ENCODE assay signal across 8 cellular contexts in the genomic region with DNA sequence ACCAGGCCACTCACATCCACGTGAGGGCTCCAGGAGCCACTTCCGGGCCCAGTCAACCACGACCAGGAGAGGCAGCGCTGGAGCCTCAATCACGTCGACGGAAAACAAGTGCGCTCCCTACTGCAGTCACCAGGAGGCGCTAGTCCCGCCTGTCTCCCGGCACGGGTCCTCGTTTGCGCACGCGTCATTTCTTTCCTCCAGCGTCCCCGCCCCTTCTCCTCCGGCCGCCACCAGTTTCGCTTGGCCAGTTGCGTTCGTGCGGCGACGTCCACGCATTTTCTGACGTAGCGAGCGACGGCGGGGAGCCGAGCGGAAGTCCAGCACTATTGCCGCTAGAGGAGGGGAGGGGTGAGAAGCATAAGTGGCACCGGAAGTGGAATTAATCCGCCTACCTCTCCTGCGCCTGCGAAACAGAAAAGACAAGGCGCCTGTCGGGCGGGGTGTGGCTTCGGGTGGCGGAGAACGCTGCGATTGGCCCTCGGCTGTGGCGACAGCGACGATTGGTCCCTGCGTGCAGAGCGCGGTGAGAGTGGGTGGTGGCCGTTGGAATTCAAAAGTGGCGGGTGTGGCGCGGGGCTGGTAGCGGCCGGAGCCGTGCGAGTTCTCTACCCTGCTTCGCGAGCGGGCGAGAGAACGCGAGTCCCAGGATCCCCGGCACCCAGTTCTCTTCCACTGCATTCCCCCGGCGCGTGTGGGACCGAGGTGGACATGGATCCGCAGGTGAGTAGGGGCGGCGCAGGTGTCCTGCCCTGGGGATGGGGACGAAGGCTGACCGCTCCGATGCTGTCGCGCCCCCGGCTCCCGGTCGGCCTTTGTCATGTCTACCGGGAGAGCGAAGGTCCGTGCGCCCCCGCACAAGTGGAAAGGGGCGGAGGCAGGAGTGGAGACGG. TPM values are rescaled to one million over a fixed set of nuclear protein-coding genes. Genes with fewer than 3 reads are reported as not detected.
A peak's percentile ranks its signal among the peaks of the same experiment; 100 is the strongest.
DNase-seq lines count a peak whose midpoint lies in the region; ATAC-seq lines count a peak whose summit lies in the region.

A gene with protein sequence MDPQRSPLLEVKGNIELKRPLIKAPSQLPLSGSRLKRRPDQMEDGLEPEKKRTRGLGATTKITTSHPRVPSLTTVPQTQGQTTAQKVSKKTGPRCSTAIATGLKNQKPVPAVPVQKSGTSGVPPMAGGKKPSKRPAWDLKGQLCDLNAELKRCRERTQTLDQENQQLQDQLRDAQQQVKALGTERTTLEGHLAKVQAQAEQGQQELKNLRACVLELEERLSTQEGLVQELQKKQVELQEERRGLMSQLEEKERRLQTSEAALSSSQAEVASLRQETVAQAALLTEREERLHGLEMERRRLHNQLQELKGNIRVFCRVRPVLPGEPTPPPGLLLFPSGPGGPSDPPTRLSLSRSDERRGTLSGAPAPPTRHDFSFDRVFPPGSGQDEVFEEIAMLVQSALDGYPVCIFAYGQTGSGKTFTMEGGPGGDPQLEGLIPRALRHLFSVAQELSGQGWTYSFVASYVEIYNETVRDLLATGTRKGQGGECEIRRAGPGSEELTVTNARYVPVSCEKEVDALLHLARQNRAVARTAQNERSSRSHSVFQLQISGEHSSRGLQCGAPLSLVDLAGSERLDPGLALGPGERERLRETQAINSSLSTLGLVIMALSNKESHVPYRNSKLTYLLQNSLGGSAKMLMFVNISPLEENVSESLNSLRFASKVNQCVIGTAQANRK (plus strand): TSS at position 546 of the 890 bp plus-strand sequence. CDS start 163 bp downstream, at position 709.

- no peaks in the 10 kb centered on the region for H3K9me3 Mint-ChIP-seq in effector memory CD8-positive, alpha-beta T cell
- H3K9me3 Mint-ChIP-seq in memory B cell: no peaks in the 10 kb centered on the region

- peaks cover 16 to 30% of the 10 kb centered on the region in 2 donors for H3K4me1 Mint-ChIP-seq in effector memory CD8-positive, alpha-beta T cell (ENCODE audit: low read depth in 2 of 2)
- peaks cover 15% of the 10 kb centered on the region for H3K4me1 Mint-ChIP-seq in memory B cell

- H3K36me3 Mint-ChIP-seq in effector memory CD8-positive, alpha-beta T cell (ENCODE audit: insufficient read depth): peaks cover 6% of the 10 kb centered on the region
- H3K36me3 Mint-ChIP-seq in memory B cell: no peaks in the 10 kb centered on the region

- H3K27me3 Mint-ChIP-seq in effector memory CD8-positive, alpha-beta T cell: no peaks in the 10 kb centered on the region
- H3K27me3 Mint-ChIP-seq in memory B cell: peaks cover 6% of the 10 kb centered on the region

- H3K27ac Mint-ChIP-seq in effector memory CD8-positive, alpha-beta T cell: peak within 1 kb of the TSS; percentile 78 to 90
- peak within 1 kb of the TSS; percentile 88 for H3K27ac Mint-ChIP-seq in memory B cell

- DNase-seq in COLO829 (ENCODE audit: low spot score): peak; percentile 100
- peak; percentile 99 for DNase-seq in HT-29 (ENCODE audit: low spot score)
- peak; percentile 99 to 100 for DNase-seq in NOMO-1 (lab: John Stamatoyannopoulos, UW; ENCODE audit: unreplicated experiment in 2 of 2)
- peak; percentile 98 for DNase-seq in activated CD8-positive, alpha-beta memory T cell treated with anti-CD3 and anti-CD28 coated beads for 4 hours (ENCODE audit: low read depth in 2 of 2)
- DNase-seq in effector memory CD8-positive, alpha-beta T cell: peak; percentile 99
- peak; percentile 98 to 99 for DNase-seq in memory B cell (ENCODE audit: low spot score in 2 of 2)
- DNase-seq in stimulated activated CD8-positive, alpha-beta memory T cell treated with anti-CD3 and anti-CD28 coated beads, Interleukin-12 subunit alpha, Interleukin-12 subunit beta, amount 100 ng/mL, for 4 hours (ENCODE audit: low read depth): peak; percentile 97

- H3K4me3 Mint-ChIP-seq in effector memory CD8-positive, alpha-beta T cell: peak within 1 kb of the TSS; percentile 81 to 83
- H3K4me3 Mint-ChIP-seq in memory B cell: peak within 1 kb of the TSS; percentile 80

- ATAC-seq in GM19468 (IDR thresholded peaks at IDR 0.05; ENCODE audit: extremely low read depth, unreplicated experiment) (peak; percentile 82), memory B cell (ENCODE audit: low read depth) (peak; percentile 86)
- ATAC-seq in effector memory CD8-positive, alpha-beta T cell (replicated peaks): peak; percentile 86

RNA-seq across cellular contexts. Expression of the gene that starts here (rescaled TPM):
- total RNA-seq in HT-29 (2014; rRNA removed; shearing (Covaris generic)): 64.8 and 67.5 TPM in 2 replicates

Comparison
In these comparisons a context has a peak if more than half of its experiments do, and no peak if none do; other contexts are left out.
1. Peak in every context shown above with its lines: DNase-seq and ATAC-seq.